Comparison of ENCODE assay signal across 8 cellular contexts in genomic region chr2:240060977-240061591, GRCh38. TPM values are rescaled to one million over a fixed set of nuclear protein-coding genes. Genes with fewer than 3 reads are reported as not detected.
DNase-seq lines count a peak whose midpoint lies in the region; ATAC-seq and TF ChIP-seq lines count a peak whose summit lies in the region.

No MANE protein-coding gene starts in this region.

- H3K27ac Mint-ChIP-seq in activated T-helper 2 cell treated with anti-CD3 and anti-CD28 coated beads, Interferon-gamma antibody, Interleukin-2, Interleukin-4, amounts not matched to agents 10 μg/mL and 5 μg/mL and 100 μg/mL, durations not matched to agents 14 hours and 24 hours and 36 hours: no peak overlapping the region

- H3K27me3 Mint-ChIP-seq in activated T-helper 2 cell treated with anti-CD3 and anti-CD28 coated beads, Interferon-gamma antibody, Interleukin-2, Interleukin-4, amounts not matched to agents 10 μg/mL and 5 μg/mL and 100 μg/mL, durations not matched to agents 14 hours and 24 hours and 36 hours (ENCODE audit: low read depth): peaks cover 24% of the 10 kb centered on the region

- no peaks in the 10 kb centered on the region for H3K27me3 ChIP-seq in Peyer's patch

- H3K9me3 Mint-ChIP-seq in activated T-helper 2 cell treated with anti-CD3 and anti-CD28 coated beads, Interferon-gamma antibody, Interleukin-2, Interleukin-4, amounts not matched to agents 10 μg/mL and 5 μg/mL and 100 μg/mL, durations not matched to agents 14 hours and 24 hours and 36 hours: no peaks in the 10 kb centered on the region

- DNase-seq in DMS79 (lab: John Stamatoyannopoulos, UW) (peak; percentile 11), HT-29 (ENCODE audit: low spot score) (peak; percentile 77), Peyer's patch (peak in 2 of 3 donors; percentile 35 to 70), astrocyte of the cerebellum (ENCODE audit: low read depth) (peak; percentile 29), iPS DF 19.7 (ENCODE audit: low read depth, low spot score) (peak; percentile 5)
- DNase-seq in stimulated activated CD4-positive, alpha-beta T cell treated with anti-CD3 and anti-CD28 coated beads, Interleukin-15, amount 100 ng/mL, for 48 hours (ENCODE audit: low read depth in 2 of 2): peak; percentile 9 to 30
- no peak for DNase-seq in activated T-helper 2 cell treated with anti-CD3 and anti-CD28 coated beads, Interferon-gamma antibody, Interleukin-2, Interleukin-4, amounts not matched to agents 10 μg/mL and 5 μg/mL and 100 μg/mL, durations not matched to agents 14 hours and 24 hours and 36 hours (ENCODE audit: low spot score)

- no peak overlapping the region for H3K27ac ChIP-seq in Peyer's patch

- no peaks in the 10 kb centered on the region for H3K36me3 Mint-ChIP-seq in activated T-helper 2 cell treated with anti-CD3 and anti-CD28 coated beads, Interferon-gamma antibody, Interleukin-2, Interleukin-4, amounts not matched to agents 10 μg/mL and 5 μg/mL and 100 μg/mL, durations not matched to agents 14 hours and 24 hours and 36 hours (ENCODE audit: low read depth)

- H3K9me3 ChIP-seq in Peyer's patch: no peaks in the 10 kb centered on the region

- intact Hi-C loops in activated T-helper 2 cell treated with anti-CD3 and anti-CD28 coated beads, Interferon-gamma antibody, Interleukin-2, Interleukin-4, amounts not matched to agents 10 μg/mL and 5 μg/mL and 100 μg/mL, durations not matched to agents 14 hours and 24 hours and 36 hours (cut with micrococcal nuclease): loop anchor here (1.0 kb wide), 1 partner anchor 83 kb away; no protein-coding TSS in a partner anchor

- no peak for TF ChIP-seq POLR2A in Peyer's patch (IDR thresholded peaks at IDR 0.05)

- H3K4me3 ChIP-seq in Peyer's patch (no peak overlapping the region), astrocyte of the cerebellum (ENCODE audit: low read depth, low read length) (no peak overlapping the region)

- TF ChIP-seq CTCF in Peyer's patch (IDR thresholded peaks at IDR 0.05) (peak in 5 of 6 experiments; percentile 51 to 75 (median 67)), astrocyte of the cerebellum (IDR thresholded peaks at IDR 0.05; ENCODE audit: low read depth, low read length, missing control alignments) (peak; percentile 71)

- H3K36me3 ChIP-seq in Peyer's patch: no peaks in the 10 kb centered on the region

- H3K4me1 Mint-ChIP-seq in activated T-helper 2 cell treated with anti-CD3 and anti-CD28 coated beads, Interferon-gamma antibody, Interleukin-2, Interleukin-4, amounts not matched to agents 10 μg/mL and 5 μg/mL and 100 μg/mL, durations not matched to agents 14 hours and 24 hours and 36 hours (ENCODE audit: low read depth): peaks cover 3% of the 10 kb centered on the region

- no peak for ATAC-seq in GM21619 (IDR thresholded peaks at IDR 0.05; ENCODE audit: unreplicated experiment)

- in situ Hi-C loops in astrocyte of the cerebellum (cut with HindIII; ENCODE audit: low sequenced_read_pairs): no loop called here

- H3K4me1 ChIP-seq in Peyer's patch: no peaks in the 10 kb centered on the region

- no peak overlapping the region for H3K4me3 Mint-ChIP-seq in activated T-helper 2 cell treated with anti-CD3 and anti-CD28 coated beads, Interferon-gamma antibody, Interleukin-2, Interleukin-4, amounts not matched to agents 10 μg/mL and 5 μg/mL and 100 μg/mL, durations not matched to agents 14 hours and 24 hours and 36 hours (ENCODE audit: low read depth)

RNA-seq across cellular contexts. Expression of gene OR6B3, which starts 7.8 kb away (rescaled TPM):
- not detected in 2 replicates for total RNA-seq in HT-29 (2014; rRNA removed; shearing (Covaris generic))
- not detected for total RNA-seq in Peyer's patch
- total RNA-seq in activated T-helper 2 cell treated with anti-CD3 and anti-CD28 coated beads, Interferon-gamma antibody, Interleukin-2, Interleukin-4, amounts not matched to agents 10 μg/mL and 5 μg/mL and 100 μg/mL, durations not matched to agents 14 hours and 24 hours and 36 hours: not detected in 2 replicates

RNA-seq across cellular contexts. Expression of gene OR6B2, which starts 30.9 kb away (rescaled TPM):
- total RNA-seq in HT-29 (2014; rRNA removed; shearing (Covaris generic)): not detected in 2 replicates
- total RNA-seq in Peyer's patch: not detected
- total RNA-seq in activated T-helper 2 cell treated with anti-CD3 and anti-CD28 coated beads, Interferon-gamma antibody, Interleukin-2, Interleukin-4, amounts not matched to agents 10 μg/mL and 5 μg/mL and 100 μg/mL, durations not matched to agents 14 hours and 24 hours and 36 hours: not detected in 2 replicates

RNA-seq across cellular contexts. Expression of gene NDUFA10, which starts 35.9 kb away (rescaled TPM):
- 109 and 114 TPM in 2 replicates for total RNA-seq in HT-29 (2014; rRNA removed; shearing (Covaris generic))
- total RNA-seq in Peyer's patch: 100 to 1,000 TPM; 131 to 154 (median 147) TPM
- 105 and 108 TPM in 2 replicates for total RNA-seq in activated T-helper 2 cell treated with anti-CD3 and anti-CD28 coated beads, Interferon-gamma antibody, Interleukin-2, Interleukin-4, amounts not matched to agents 10 μg/mL and 5 μg/mL and 100 μg/mL, durations not matched to agents 14 hours and 24 hours and 36 hours
